ENCODE assay signal across 1 cellular context in the genomic region with DNA sequence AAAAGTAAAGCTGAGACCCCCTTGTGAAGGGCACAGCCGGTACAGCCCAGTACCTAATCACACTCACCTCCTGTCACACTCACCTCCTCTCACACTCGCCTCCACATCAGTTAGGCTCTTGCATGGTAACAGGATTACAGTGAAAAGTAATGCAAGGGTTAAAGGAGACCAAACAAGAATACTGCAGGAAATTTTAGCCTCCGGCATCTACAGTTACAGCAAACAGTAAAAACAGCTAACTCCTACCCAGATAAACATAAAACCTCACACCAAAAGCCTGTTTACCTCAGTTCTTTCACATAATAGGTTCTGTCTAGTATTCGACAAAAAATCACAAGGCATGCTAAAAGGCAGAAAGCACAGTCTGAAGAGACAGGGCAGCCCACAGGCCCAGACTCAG.
TF ChIP-seq lines count a peak whose summit lies in the region.

No MANE protein-coding gene starts in this region.

TF ChIP-seq in neural cell, 6 proteins besides CTCF, POLR2A, EP300 and RAD21 (continued from another document):
- TF ChIP-seq TAF1 (IDR thresholded peaks at IDR 0.05; ENCODE audit: low read depth) = no peak
- TF ChIP-seq MXI1 (conservative IDR thresholded peaks at IDR 0.05; ENCODE audit: poor library complexity, severe bottlenecking) = no peak
- no peak for TF ChIP-seq POLR2AphosphoS5 (IDR thresholded peaks at IDR 0.05)
